Comparison of ENCODE assay signal across 24 cellular contexts in the genomic region with DNA sequence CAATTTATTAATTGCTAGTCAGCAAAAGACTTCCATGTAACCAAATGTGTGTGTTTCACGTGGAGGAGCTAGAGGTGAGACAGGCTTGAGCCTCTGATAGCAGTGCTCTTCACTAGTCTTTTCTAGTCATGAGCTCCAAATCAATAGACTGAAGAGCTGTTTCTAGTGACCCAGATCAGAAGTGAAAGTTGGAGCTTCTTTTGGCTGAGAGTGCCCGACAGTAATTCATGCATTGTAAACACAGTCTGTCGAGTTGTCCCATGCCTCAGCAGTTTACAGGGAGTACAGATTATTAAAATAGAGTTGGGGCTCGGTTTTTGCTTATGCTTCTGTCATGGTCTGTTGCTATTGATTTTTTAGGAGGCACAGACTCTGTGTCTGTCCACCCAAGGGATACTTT.
DNase-seq lines count a peak whose midpoint lies in the region; ATAC-seq and TF ChIP-seq lines count a peak whose summit lies in the region.
"Had no signal": no experiment of that assay in that cellular context is flagged by ENCODE, and none has a peak within 500 bp of the region (broad histone marks: within the 10 kb centered on the region; RNA-seq: fewer than 3 reads in every experiment).

No MANE protein-coding gene starts in this region.

- no peak for TF ChIP-seq CTCF in H9 (conservative IDR thresholded peaks at IDR 0.05)
- TF ChIP-seq CTCF in OCI-LY3 (IDR thresholded peaks at IDR 0.05; ENCODE audit: low read depth, low read length), result no peak
- TF ChIP-seq CTCF in A673 (conservative IDR thresholded peaks at IDR 0.05; ENCODE audit: low read depth, low read length), result no peak

- BruUV-seq in A673 (replicated peaks; lab: Mats Ljungman, UMichigan), result no TSS peak

- H3K79me1 ChIP-seq in H9 (ENCODE audit: insufficient read depth, low read depth, low read length, poor library complexity, severe bottlenecking) (no peaks in the 10 kb centered on the region), neuronal stem cell (ENCODE audit: low read depth, low read length) (no peaks in the 10 kb centered on the region)

- H3K9ac ChIP-seq in H9 (ENCODE audit: extremely low read depth, insufficient read length, low read length) (no peak overlapping the region), OCI-LY3 (ENCODE audit: low read length) (peak overlapping the region; percentile 44), neuronal stem cell (ENCODE audit: low read depth, low read length, poor library complexity) (no peak overlapping the region)

- H3K4me3 Mint-ChIP-seq in H9, result no peak overlapping the region
- H3K4me3 Mint-ChIP-seq in activated CD8-positive, alpha-beta T cell treated with anti-CD3 and anti-CD28 coated beads, Interleukin-2, amount 10 ng/mL, durations not matched to agents 7 days and 5 days, result no peak overlapping the region
- H3K4me3 Mint-ChIP-seq: activated CD8-positive, alpha-beta memory T cell treated with anti-CD3 and anti-CD28 coated beads, Interleukin-2, amount 10 ng/mL, durations not matched to agents 7 days and 5 days; mesothelial cell of epicardium; naive B cell; T-helper 2 cell treated with Interferon-gamma antibody and Interleukin-4, amounts not matched to agents 5 μg/mL and 100 μg/mL, for 36 hours had no signal

- H3K79me2 ChIP-seq in H9 (ENCODE audit: insufficient read depth, low read length) (no peaks in the 10 kb centered on the region), OCI-LY3 (ENCODE audit: low read length) (no peaks in the 10 kb centered on the region)

- no peak overlapping the region for H3T11ph ChIP-seq in H9 (ENCODE audit: low read length)

- no peaks in the 10 kb centered on the region for H3K27me3 Mint-ChIP-seq in H9 (ENCODE audit: low read depth)
- no peaks in the 10 kb centered on the region for H3K27me3 Mint-ChIP-seq in activated CD8-positive, alpha-beta T cell treated with anti-CD3 and anti-CD28 coated beads, Interleukin-2, amount 10 ng/mL, durations not matched to agents 7 days and 5 days (ENCODE audit: low read depth)
- H3K27me3 Mint-ChIP-seq: activated CD8-positive, alpha-beta memory T cell treated with anti-CD3 and anti-CD28 coated beads, Interleukin-2, amount 10 ng/mL, durations not matched to agents 7 days and 5 days; naive B cell had no signal

- no peak overlapping the region for H4K91ac ChIP-seq in H9 (ENCODE audit: insufficient read length, low read depth, low read length)
- no peak overlapping the region for H4K91ac ChIP-seq in neuronal stem cell (ENCODE audit: low read depth, low read length, poor library complexity)

- H4K8ac ChIP-seq in H9 (replicated peaks; ENCODE audit: insufficient read length, low read depth, low read length), result no peak overlapping the region
- H4K8ac ChIP-seq in neuronal stem cell (ENCODE audit: low read depth, low read length), result no peak overlapping the region

- H2BK120ac ChIP-seq in H9 (ENCODE audit: low read depth, low read length, poor library complexity, severe bottlenecking), result no peak overlapping the region
- H2BK120ac ChIP-seq in neuronal stem cell (ENCODE audit: low read depth, low read length), result no peak overlapping the region

- H2BK15ac ChIP-seq in H9 (ENCODE audit: low read depth, low read length), result no peak overlapping the region
- no peak overlapping the region for H2BK15ac ChIP-seq in neuronal stem cell (ENCODE audit: low read length)

- intact Hi-C loops in A673 (cut with micrococcal nuclease; ENCODE audit: unreplicated experiment), result no loop called here

- no peaks in the 10 kb centered on the region for H3K9me3 Mint-ChIP-seq in H9
- H3K9me3 Mint-ChIP-seq in activated CD8-positive, alpha-beta T cell treated with anti-CD3 and anti-CD28 coated beads, Interleukin-2, amount 10 ng/mL, durations not matched to agents 7 days and 5 days (ENCODE audit: insufficient read depth), result peaks cover 4% of the 10 kb centered on the region
- H3K9me3 Mint-ChIP-seq: naive B cell; T-helper 2 cell treated with Interferon-gamma antibody and Interleukin-4, amounts not matched to agents 5 μg/mL and 100 μg/mL, for 36 hours had no signal

- H3K18ac ChIP-seq in H9 (ENCODE audit: insufficient read length, low read depth, low read length) (no peak overlapping the region), neuronal stem cell (ENCODE audit: low read length) (no peak overlapping the region)

- no peak overlapping the region for H3K4ac ChIP-seq in H9 (ENCODE audit: low read depth, low read length)
- H3K4ac ChIP-seq in neuronal stem cell (ENCODE audit: low read length), result no peak overlapping the region

- no peaks in the 10 kb centered on the region for H3K36me3 Mint-ChIP-seq in H9 (ENCODE audit: insufficient read depth in 1 of 3, low read depth in 3 of 3)
- H3K36me3 Mint-ChIP-seq in activated CD8-positive, alpha-beta T cell treated with anti-CD3 and anti-CD28 coated beads, Interleukin-2, amount 10 ng/mL, durations not matched to agents 7 days and 5 days (ENCODE audit: low read depth), result no peaks in the 10 kb centered on the region
- H3K36me3 Mint-ChIP-seq: activated CD8-positive, alpha-beta memory T cell treated with anti-CD3 and anti-CD28 coated beads, Interleukin-2, amount 10 ng/mL, durations not matched to agents 7 days and 5 days; mesothelial cell of epicardium; naive B cell had no signal

- H3K4me1 Mint-ChIP-seq in H9, result peaks cover 34 to 36% of the 10 kb centered on the region in 2 experiments
- no peaks in the 10 kb centered on the region for H3K4me1 Mint-ChIP-seq in activated CD8-positive, alpha-beta T cell treated with anti-CD3 and anti-CD28 coated beads, Interleukin-2, amount 10 ng/mL, durations not matched to agents 7 days and 5 days (ENCODE audit: low read depth)
- H3K4me1 Mint-ChIP-seq: activated CD8-positive, alpha-beta memory T cell treated with anti-CD3 and anti-CD28 coated beads, Interleukin-2, amount 10 ng/mL, durations not matched to agents 7 days and 5 days; naive B cell had no signal

- H2BK20ac ChIP-seq in H9 (ENCODE audit: low read depth, low read length, poor library complexity, severe bottlenecking), result no peak overlapping the region

- H3K27me3 ChIP-seq in H9 (ENCODE audit: insufficient read depth, low read length), result no peaks in the 10 kb centered on the region
- no peaks in the 10 kb centered on the region for H3K27me3 ChIP-seq in OCI-LY3 (ENCODE audit: low read depth, low read length)
- H3K27me3 ChIP-seq in neuronal stem cell (ENCODE audit: control insufficient read depth in 3 of 3, insufficient read depth in 3 of 3, low read depth in 1 of 3, low read length in 3 of 3), result no peaks in the 10 kb centered on the region
- H3K27me3 ChIP-seq in A673 (replicated peaks; ENCODE audit: insufficient read depth, low read depth, low read length, poor library complexity), result no peaks in the 10 kb centered on the region
- H3K27me3 ChIP-seq: brain microvascular endothelial cell, heart right ventricle, left lung, transverse colon had no signal

- H3K36me3 ChIP-seq in OCI-LY3 (replicated peaks; ENCODE audit: low read depth, low read length), result no peaks in the 10 kb centered on the region
- H3K36me3 ChIP-seq in neuronal stem cell (replicated peaks in 1 of 2; ENCODE audit: control insufficient read depth in 2 of 2, insufficient read depth in 2 of 2, low read length in 2 of 2), result no peaks in the 10 kb centered on the region
- H3K36me3 ChIP-seq in A673 (ENCODE audit: insufficient read depth, low read length, poor library complexity, severe bottlenecking), result no peaks in the 10 kb centered on the region
- H3K36me3 ChIP-seq: brain microvascular endothelial cell, heart right ventricle, left lung, transverse colon had no signal

- no peak overlapping the region for H3K27ac ChIP-seq in H9 (ENCODE audit: insufficient read length, low read depth, low read length)
- H3K27ac ChIP-seq in OCI-LY3 (ENCODE audit: low read length), result no peak overlapping the region
- H3K27ac ChIP-seq in neuronal stem cell (replicated peaks; ENCODE audit: low read length), result no peak overlapping the region
- H3K27ac ChIP-seq in A673 (ENCODE audit: low read depth, low read length, poor library complexity, severe bottlenecking), result no peak overlapping the region
- H3K27ac ChIP-seq: brain microvascular endothelial cell, heart right ventricle, HL-60, left lung, transverse colon had no signal

- H2BK5ac ChIP-seq in H9 (ENCODE audit: insufficient read length, low read length) (no peak overlapping the region), neuronal stem cell (ENCODE audit: low read length) (no peak overlapping the region)

- H3K27ac Mint-ChIP-seq in H9, result no peak overlapping the region
- no peak overlapping the region for H3K27ac Mint-ChIP-seq in activated CD8-positive, alpha-beta T cell treated with anti-CD3 and anti-CD28 coated beads, Interleukin-2, amount 10 ng/mL, durations not matched to agents 7 days and 5 days
- H3K27ac Mint-ChIP-seq: activated CD8-positive, alpha-beta memory T cell treated with anti-CD3 and anti-CD28 coated beads, Interleukin-2, amount 10 ng/mL, durations not matched to agents 7 days and 5 days; mesothelial cell of epicardium; naive B cell; T-helper 2 cell treated with Interferon-gamma antibody and Interleukin-4, amounts not matched to agents 5 μg/mL and 100 μg/mL, for 36 hours had no signal

- POLR2A ChIA-PET in A673 (lab: Charles Lee; ENCODE audit: low non-redundant PET), result no interaction called here
- POLR2A ChIA-PET in activated CD8-positive, alpha-beta T cell treated with anti-CD3 and anti-CD28 coated beads, Interleukin-2, amount 10 ng/mL, durations not matched to agents 7 days and 5 days (lab: Charles Lee), result no interaction called here

- H3K9me3 ChIP-seq in H9 (ENCODE audit: control insufficient read depth, low read depth, low read length), result no peaks in the 10 kb centered on the region
- no peaks in the 10 kb centered on the region for H3K9me3 ChIP-seq in OCI-LY3 (ENCODE audit: insufficient read depth, low read length)
- no peaks in the 10 kb centered on the region for H3K9me3 ChIP-seq in neuronal stem cell (replicated peaks in 1 of 2; ENCODE audit: control insufficient read depth in 2 of 2, insufficient read depth in 1 of 2, low read depth in 1 of 2, low read length in 2 of 2)
- no peaks in the 10 kb centered on the region for H3K9me3 ChIP-seq in A673 (ENCODE audit: low read depth, low read length, poor library complexity, severe bottlenecking)
- H3K9me3 ChIP-seq: heart right ventricle, left lung, transverse colon had no signal

- no peak overlapping the region for H3K14ac ChIP-seq in H9 (ENCODE audit: insufficient read depth, low read length)
- H3K14ac ChIP-seq in neuronal stem cell (ENCODE audit: low read length), result no peak overlapping the region

- no peak overlapping the region for H4K5ac ChIP-seq in H9 (ENCODE audit: insufficient read length, low read depth, low read length)

- H2AK5ac ChIP-seq in H9 (ENCODE audit: insufficient read length, low read length) (no peak overlapping the region), neuronal stem cell (ENCODE audit: low read depth, low read length) (no peak overlapping the region)

- no peak overlapping the region for H3K56ac ChIP-seq in H9 (ENCODE audit: insufficient read length, low read depth, low read length)

- ATAC-seq in activated CD8-positive, alpha-beta T cell treated with anti-CD3 and anti-CD28 coated beads, Interleukin-2, amount 10 ng/mL, durations not matched to agents 7 days and 5 days, result no peak
- ATAC-seq: activated CD8-positive, alpha-beta memory T cell treated with anti-CD3 and anti-CD28 coated beads, Interleukin-2, amount 10 ng/mL, durations not matched to agents 7 days and 5 days; heart right ventricle; left lung; Panc1 had no signal

- no peaks in the 10 kb centered on the region for H3K23me2 ChIP-seq in H9 (ENCODE audit: insufficient read length, low read depth, low read length, poor library complexity, severe bottlenecking)

- H3K23ac ChIP-seq in H9 (ENCODE audit: insufficient read length, low read depth, low read length) (no peak overlapping the region), neuronal stem cell (ENCODE audit: low read depth, low read length, poor library complexity) (no peak overlapping the region)

- CTCF ChIA-PET in A673 (lab: Charles Lee), result no interaction called here
- CTCF ChIA-PET in activated CD8-positive, alpha-beta T cell treated with anti-CD3 and anti-CD28 coated beads, Interleukin-2, amount 10 ng/mL, durations not matched to agents 7 days and 5 days (lab: Charles Lee), result no interaction called here

- H2BK12ac ChIP-seq in H9 (ENCODE audit: insufficient read length, low read depth, low read length), result no peak overlapping the region
- H2BK12ac ChIP-seq in neuronal stem cell (ENCODE audit: low read length), result no peak overlapping the region

- no peaks in the 10 kb centered on the region; the same call in 1 of the 2 replicates for H3K4me1 ChIP-seq in H9 (ENCODE audit: insufficient read depth, low read length)
- peaks cover 9% of the 10 kb centered on the region for H3K4me1 ChIP-seq in OCI-LY3 (ENCODE audit: low read length)
- no peaks in the 10 kb centered on the region for H3K4me1 ChIP-seq in neuronal stem cell (ENCODE audit: control insufficient read depth in 2 of 2, insufficient read depth in 1 of 2, low read depth in 1 of 2, low read length in 2 of 2)
- H3K4me1 ChIP-seq in A673 (ENCODE audit: insufficient read depth, low read length, poor library complexity, severe bottlenecking), result no peaks in the 10 kb centered on the region
- H3K4me1 ChIP-seq: heart right ventricle, left lung, transverse colon had no signal

- no CpG with 5 or more reads among the region's 4 CpGs for WGBS in H9 (ENCODE audit: extremely low coverage, insufficient read length, low lambda C conversion rate)
- WGBS in neuronal stem cell (ENCODE audit: extremely low coverage in 2 of 2, insufficient read length in 2 of 2, insufficient replicate concordance in 1 of 2), 2 donors, result no CpG with 5 or more reads among the region's 4 CpGs

- DNase-seq in H9, result no peak
- DNase-seq in fibroblast of peridontal ligament (ENCODE audit: extremely low read depth), result peak; percentile 28
- DNase-seq in neuronal stem cell (ENCODE audit: low spot score), result no peak
- no peak for DNase-seq in A673 (ENCODE audit: low spot score)
- no peak for DNase-seq in cortex of kidney (lab: John Stamatoyannopoulos, UW)
- DNase-seq in activated CD8-positive, alpha-beta T cell treated with anti-CD3 and anti-CD28 coated beads, Interleukin-2, amount 10 ng/mL, durations not matched to agents 7 days and 5 days, result no peak
- DNase-seq: activated CD4-positive, alpha-beta T cell treated with anti-CD3 and anti-CD28 coated beads, Interleukin-2, amount 50 U/mL, for 1 hour; activated CD8-positive, alpha-beta memory T cell treated with anti-CD3 and anti-CD28 coated beads, Interleukin-2, amount 10 ng/mL, durations not matched to agents 7 days and 5 days; activated naive CD4-positive, alpha-beta T cell treated with Interleukin-2 at 50 U/mL for 16 hours; brain microvascular endothelial cell; DMS79; effector CD4-positive, alpha-beta T cell; heart right ventricle; left lung; naive B cell; NCI-H187; NCI-H2171; SHP77 treated with DMSO at 0.1 percent for 48 hours; transverse colon had no signal

- H4K20me1 ChIP-seq in H9 (ENCODE audit: control insufficient read depth, insufficient read depth, insufficient read length) (no peaks in the 10 kb centered on the region), OCI-LY3 (ENCODE audit: insufficient read depth, low read length) (no peaks in the 10 kb centered on the region)

- no peak overlapping the region for H3K4me2 ChIP-seq in H9 (ENCODE audit: insufficient read depth, insufficient read length, low read length)
- H3K4me2 ChIP-seq in OCI-LY3 (ENCODE audit: low read length), result peak overlapping the region; percentile 65
- H3K4me2 ChIP-seq in neuronal stem cell (ENCODE audit: insufficient read depth, low read length, poor library complexity, severe bottlenecking), result no peak overlapping the region

- H2AFZ ChIP-seq in H9 (ENCODE audit: low read length) (peak overlapping the region; percentile 29), OCI-LY3 (ENCODE audit: low read depth, low read length) (peak overlapping the region; percentile 86; the same call in 1 of the 2 replicates), neuronal stem cell (ENCODE audit: low read length) (peak overlapping the region; percentile 45)

- peak overlapping the region; percentile 56 for H3K4me3 ChIP-seq in OCI-LY3 (ENCODE audit: low read length)
- no peak overlapping the region for H3K4me3 ChIP-seq in neuronal stem cell (ENCODE audit: low read length in 2 of 2)
- H3K4me3 ChIP-seq in A673 (ENCODE audit: low read depth, low read length, poor library complexity, severe bottlenecking), result no peak overlapping the region
- H3K4me3 ChIP-seq: heart right ventricle, left lung, transverse colon had no signal

Comparison
In these comparisons a context has a peak if more than half of its experiments do, and no peak if none do; other contexts are left out.
1. H2AFZ ChIP-seq: peak in every context shown above with its lines; median percentile 86 in OCI-LY3; 45 in neuronal stem cell; 29 in H9.